8 cellular contexts compared by ENCODE assay signal in genomic region chr6:128519132-128519930, GRCh38. TPM values are rescaled to one million over a fixed set of nuclear protein-coding genes. Genes with fewer than 3 reads are reported as not detected.
DNase-seq lines count a peak whose midpoint lies in the region; ATAC-seq and TF ChIP-seq lines count a peak whose summit lies in the region.

No MANE protein-coding gene starts in this region.

- no peaks in the 10 kb centered on the region for H3K36me3 Mint-ChIP-seq in activated CD4-positive, alpha-beta T cell treated with anti-CD3 and anti-CD28 coated beads, Interleukin-2, amount 10 ng/mL, durations not matched to agents 7 days and 5 days (ENCODE audit: low read depth)

- CTCF ChIA-PET in activated CD4-positive, alpha-beta T cell treated with anti-CD3 and anti-CD28 coated beads, Interleukin-2, amount 10 ng/mL, durations not matched to agents 7 days and 5 days (lab: Charles Lee): no interaction called here

- H3K4me3 Mint-ChIP-seq in activated CD4-positive, alpha-beta T cell treated with anti-CD3 and anti-CD28 coated beads, Interleukin-2, amount 10 ng/mL, durations not matched to agents 7 days and 5 days: peak overlapping the region; percentile 88

- ATAC-seq in lung (ENCODE audit: insufficient read depth, low FRiP score) (peak; percentile 45), GM21529 (IDR thresholded peaks at IDR 0.05; ENCODE audit: unreplicated experiment) (no peak)

- peak overlapping the region; percentile 88 to 93 for H3K27ac ChIP-seq in lung (ENCODE audit: low read depth in 1 of 2, low read length in 1 of 2)

- peak in 4 of 6 experiments; percentile 11 to 68 (median 50) for DNase-seq in stimulated activated naive CD4-positive, alpha-beta T cell (lab: John Stamatoyannopoulos, UW)
- no peak for DNase-seq in stimulated activated naive CD4-positive, alpha-beta T cell treated with Interleukin-2 at 50 U/mL for 16 hours (lab: John Stamatoyannopoulos, UW)
- DNase-seq in NCI-H1048 (lab: John Stamatoyannopoulos, UW): peak; percentile 25
- DNase-seq in activated CD4-positive, alpha-beta T cell treated with anti-CD3 and anti-CD28 coated beads, Interleukin-2, amount 10 ng/mL, durations not matched to agents 7 days and 5 days: peak; percentile 19
- peak; percentile 71 for DNase-seq in ecto neural progenitor cell (ENCODE audit: low spot score)
- DNase-seq in lung (ENCODE audit: low spot score): peak; percentile 55
- DNase-seq in stimulated activated CD8-positive, alpha-beta memory T cell treated with anti-CD3 and anti-CD28 coated beads, Interleukin-15, amount 100 ng/mL, for 4 hours (ENCODE audit: low read depth in 2 of 2): peak; percentile 1 to 10

- no peaks in the 10 kb centered on the region for H3K36me3 ChIP-seq in lung (ENCODE audit: control insufficient read depth in 2 of 2, insufficient read depth in 2 of 2, low read length in 2 of 2)

- 1% methylated on average over 46 of the region's 46 CpGs for WGBS in lung, 2 donors

- no peaks in the 10 kb centered on the region for H3K9me3 ChIP-seq in lung (ENCODE audit: control insufficient read depth in 2 of 2, insufficient read depth in 1 of 2, low read length in 1 of 2)

- H3K9me3 Mint-ChIP-seq in activated CD4-positive, alpha-beta T cell treated with anti-CD3 and anti-CD28 coated beads, Interleukin-2, amount 10 ng/mL, durations not matched to agents 7 days and 5 days: no peaks in the 10 kb centered on the region

- H3K27ac Mint-ChIP-seq in activated CD4-positive, alpha-beta T cell treated with anti-CD3 and anti-CD28 coated beads, Interleukin-2, amount 10 ng/mL, durations not matched to agents 7 days and 5 days: peak overlapping the region; percentile 85

- no peak for TF ChIP-seq CTCF in lung (IDR thresholded peaks at IDR 0.05; ENCODE audit: control extremely low read depth, extremely low read depth)

- POLR2A ChIA-PET in activated CD4-positive, alpha-beta T cell treated with anti-CD3 and anti-CD28 coated beads, Interleukin-2, amount 10 ng/mL, durations not matched to agents 7 days and 5 days (lab: Charles Lee): no interaction called here

- H3K27me3 Mint-ChIP-seq in activated CD4-positive, alpha-beta T cell treated with anti-CD3 and anti-CD28 coated beads, Interleukin-2, amount 10 ng/mL, durations not matched to agents 7 days and 5 days: peaks cover 48% of the 10 kb centered on the region

- peaks cover 16% of the 10 kb centered on the region for H3K4me1 Mint-ChIP-seq in activated CD4-positive, alpha-beta T cell treated with anti-CD3 and anti-CD28 coated beads, Interleukin-2, amount 10 ng/mL, durations not matched to agents 7 days and 5 days

- peak overlapping the region; percentile 77 for H3K4me3 ChIP-seq in lung

- H3K27me3 ChIP-seq in lung (ENCODE audit: control insufficient read depth, insufficient read depth): no peaks in the 10 kb centered on the region

- H3K4me1 ChIP-seq in lung (ENCODE audit: control insufficient read depth in 2 of 2, insufficient read depth in 2 of 2, low read length in 2 of 2): peaks cover 1 to 2% of the 10 kb centered on the region in 2 donors

RNA-seq across cellular contexts. Expression of gene PTPRK, which starts 1.1 kb away (rescaled TPM):
- total RNA-seq in activated CD4-positive, alpha-beta T cell treated with anti-CD3 and anti-CD28 coated beads, Interleukin-2, amount 10 ng/mL, durations not matched to agents 7 days and 5 days: 1 to 10 TPM; 1.7 to 2.5 TPM
- total RNA-seq in lung: 100 to 1,000 TPM in 1 of 2 donors, 10 to 100 TPM in 1; 69.5 to 224 TPM
- polyA plus RNA-seq in lung: 10 to 100 TPM in 1 of 2 donors, 1 to 10 TPM in 1; 8.2 to 16.4 TPM

Comparison
In these comparisons a context has a peak if more than half of its experiments do, and no peak if none do; other contexts are left out.
1. RNA of gene PTPRK, which starts 1.1 kb away (total RNA-seq): 69.5 to 224 TPM in lung; 1.7 to 2.5 TPM in activated CD4-positive, alpha-beta T cell treated with anti-CD3 and anti-CD28 coated beads, Interleukin-2, amount 10 ng/mL, durations not matched to agents 7 days and 5 days; every median in the first group is over 10 times any median in the second.